ENCODE assay signal across 1 cellular context in genomic region chr4:121185960-121186359, GRCh38.
TF ChIP-seq lines count a peak whose summit lies in the region.

No MANE protein-coding gene starts in this region.

TF ChIP-seq in WTC11, 78 proteins besides CTCF, POLR2A, EP300 and RAD21 (continued from another document):
- TF ChIP-seq STAT6 (CRISPR knock-in tag; conservative IDR thresholded peaks at IDR 0.05; ENCODE audit: low read depth): no peak
- no peak for TF ChIP-seq IRF1 (CRISPR knock-in tag; IDR thresholded peaks at IDR 0.05)
- no peak for TF ChIP-seq ZNF281 (CRISPR knock-in tag; IDR thresholded peaks at IDR 0.05)
- TF ChIP-seq ZNF423 (CRISPR knock-in tag; IDR thresholded peaks at IDR 0.05): no peak
- no peak for TF ChIP-seq FOXK1 (CRISPR knock-in tag; IDR thresholded peaks at IDR 0.05)
- TF ChIP-seq RORB (CRISPR knock-in tag; IDR thresholded peaks at IDR 0.05): no peak
- no peak for TF ChIP-seq PRRX2 (CRISPR knock-in tag; IDR thresholded peaks at IDR 0.05)
- TF ChIP-seq CDX4 (CRISPR knock-in tag; IDR thresholded peaks at IDR 0.05; ENCODE audit: borderline replicate concordance): no peak
- no peak for TF ChIP-seq ZNF671 (CRISPR knock-in tag; IDR thresholded peaks at IDR 0.05)
- TF ChIP-seq TP53 (CRISPR knock-in tag; IDR thresholded peaks at IDR 0.05): no peak
